31 cellular contexts compared by ENCODE assay signal in genomic region chr9:131523086-131523388, GRCh38. TPM values are rescaled to one million over a fixed set of nuclear protein-coding genes. Genes with fewer than 3 reads are reported as not detected.
"Had no signal": no experiment of that assay in that cellular context is flagged by ENCODE, and none has a peak within 500 bp of the region (broad histone marks: within the 10 kb centered on the region; RNA-seq: fewer than 3 reads in every experiment).

No MANE protein-coding gene starts in this region.

- H3K36me3 ChIP-seq: uterus had no signal

- H3K27me3 Mint-ChIP-seq: activated T-helper 17 cell treated with anti-CD3 and anti-CD28 coated beads, Interleukin-2, amount 50 U/mL, for 72 hours; memory B cell; stimulated activated naive B cell treated with anti-CD40 and anti-IgM and Interleukin-4, amounts not matched to agents 10 μg/mL and 1 μg/mL and 100 μg/mL, for 72 hours had no signal

- H3K4me3 ChIP-seq: cardiac muscle cell, heart right ventricle, sigmoid colon, smooth muscle cell, transverse colon, uterus had no signal

- H3K27me3 ChIP-seq: cardiac muscle cell, heart right ventricle, sigmoid colon, transverse colon, uterus had no signal

- H3K4me1 Mint-ChIP-seq: memory B cell, nephron had no signal

- H3K4me1 ChIP-seq: transverse colon, uterus had no signal

- H3K4me3 Mint-ChIP-seq: activated CD8-positive, alpha-beta T cell treated with anti-CD3 and anti-CD28 coated beads, Interleukin-2, amount 10 ng/mL, durations not matched to agents 7 days and 5 days; activated T-helper 17 cell treated with anti-CD3 and anti-CD28 coated beads, Interleukin-2, amount 50 U/mL, for 72 hours; memory B cell; nephron; stimulated activated naive B cell treated with anti-CD40 and anti-IgM and Interleukin-4, amounts not matched to agents 10 μg/mL and 1 μg/mL and 100 μg/mL, for 72 hours; T-helper 2 cell treated with Interferon-gamma antibody and Interleukin-4, amounts not matched to agents 5 μg/mL and 100 μg/mL, for 36 hours had no signal

- H3K27ac ChIP-seq: heart right ventricle, sigmoid colon, transverse colon, uterus, VCaP had no signal

- FAIRE-seq: endometrium had no signal

- H3K9me3 ChIP-seq: heart right ventricle, sigmoid colon, transverse colon, uterus had no signal

- H3K4me2 ChIP-seq: smooth muscle cell had no signal

- H3K27ac Mint-ChIP-seq: activated CD8-positive, alpha-beta T cell treated with anti-CD3 and anti-CD28 coated beads, Interleukin-2, amount 10 ng/mL, durations not matched to agents 7 days and 5 days; activated T-helper 17 cell treated with anti-CD3 and anti-CD28 coated beads, Interleukin-2, amount 50 U/mL, for 72 hours; memory B cell; nephron; T-helper 2 cell treated with Interferon-gamma antibody and Interleukin-4, amounts not matched to agents 5 μg/mL and 100 μg/mL, for 36 hours had no signal

- DNase-seq: activated CD4-positive, alpha-beta T cell treated with anti-CD3 and anti-CD28 coated beads for 1 hour; activated CD4-positive, alpha-beta T cell treated with anti-CD3 and anti-CD28 coated beads, Interleukin-2, amount 50 U/mL, for 1 hour; activated CD8-positive, alpha-beta T cell treated with anti-CD3 and anti-CD28 coated beads, Interleukin-2, amount 10 ng/mL, durations not matched to agents 7 days and 5 days; activated T-cell treated with anti-CD3 and anti-CD28 coated beads, Interleukin-2, amount 50 U/mL, for 1 hour; cortex of kidney; erythroblast; foreskin fibroblast; heart right ventricle; left cardiac atrium; stimulated activated CD4-positive, alpha-beta T cell treated with anti-CD3 and anti-CD28 coated beads, Interleukin-15, amount 100 ng/mL, for 24 hours; stimulated activated CD8-positive, alpha-beta memory T cell treated with anti-CD3 and anti-CD28 coated beads, Interleukin-4, amount 100 ng/mL, for 48 hours; stimulated activated naive B cell treated with anti-CD40 and anti-IgM and Interleukin-4, amounts not matched to agents 10 μg/mL and 1 μg/mL and 100 μg/mL, for 72 hours; transverse colon; uterus had no signal

- H3K9me3 Mint-ChIP-seq: activated naive CD4-positive, alpha-beta T cell treated with anti-CD3 and anti-CD28 coated beads, Interleukin-2, amount 50 U/mL, for 72 hours; activated T-helper 17 cell treated with anti-CD3 and anti-CD28 coated beads, Interleukin-2, amount 50 U/mL, for 72 hours; memory B cell; nephron; stimulated activated naive B cell treated with anti-CD40 and anti-IgM and Interleukin-4, amounts not matched to agents 10 μg/mL and 1 μg/mL and 100 μg/mL, for 72 hours; T-helper 2 cell treated with Interferon-gamma antibody and Interleukin-4, amounts not matched to agents 5 μg/mL and 100 μg/mL, for 36 hours had no signal

- ATAC-seq: activated CD8-positive, alpha-beta T cell treated with anti-CD3 and anti-CD28 coated beads, Interleukin-2, amount 10 ng/mL, durations not matched to agents 7 days and 5 days; heart right ventricle; stimulated activated naive B cell treated with anti-CD40 and anti-IgM and Interleukin-4, amounts not matched to agents 10 μg/mL and 1 μg/mL and 100 μg/mL, for 72 hours had no signal

RNA-seq across cellular contexts. Expression of gene PRRT1B, which starts 22.3 kb away (rescaled TPM):
- total RNA-seq: activated CD8-positive, alpha-beta T cell treated with anti-CD3 and anti-CD28 coated beads, Interleukin-2, amount 10 ng/mL, durations not matched to agents 7 days and 5 days; activated naive CD4-positive, alpha-beta T cell treated with anti-CD3 and anti-CD28 coated beads, Interleukin-2, amount 50 U/mL, for 72 hours; activated T-helper 17 cell treated with anti-CD3 and anti-CD28 coated beads, Interleukin-2, amount 50 U/mL, for 72 hours; cardiac muscle cell; cerebellum; fibroblast of lung; heart right ventricle; left cardiac atrium; mononuclear cell; myocyte; omental fat pad; posterior vena cava; sigmoid colon; smooth muscle cell; temporal lobe; uterus had no signal
- polyA plus RNA-seq: cardiac muscle cell, fibroblast of lung, heart right ventricle, smooth muscle cell had no signal
